In the genomic region with DNA sequence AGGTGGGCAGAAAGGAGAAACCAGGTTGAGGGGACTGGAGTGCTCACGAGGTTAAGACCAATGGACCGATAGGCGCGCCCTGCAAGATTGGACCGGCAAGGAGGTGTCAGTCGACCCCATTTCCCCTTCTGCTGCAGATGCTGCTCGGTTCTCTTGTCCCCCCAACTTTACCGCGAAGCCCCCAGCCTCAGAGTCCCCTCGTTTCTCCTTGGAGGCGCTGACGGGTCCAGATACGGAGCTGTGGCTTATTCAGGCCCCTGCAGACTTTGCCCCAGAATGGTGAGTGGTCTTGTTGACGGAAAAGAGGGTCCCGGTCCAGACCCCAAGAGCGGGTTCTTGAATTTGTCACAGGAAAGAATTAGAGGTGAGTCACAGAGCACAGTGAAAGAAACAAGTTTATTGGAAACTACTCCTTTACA, we compare ENCODE assay signal across 2 cellular contexts.
TF ChIP-seq lines count a peak whose summit lies in the region.

No MANE protein-coding gene starts in this region.

TF ChIP-seq in SK-N-SH, 30 proteins besides CTCF, POLR2A, EP300 and RAD21 (continued from another document):
- TF ChIP-seq, protein P1, sequence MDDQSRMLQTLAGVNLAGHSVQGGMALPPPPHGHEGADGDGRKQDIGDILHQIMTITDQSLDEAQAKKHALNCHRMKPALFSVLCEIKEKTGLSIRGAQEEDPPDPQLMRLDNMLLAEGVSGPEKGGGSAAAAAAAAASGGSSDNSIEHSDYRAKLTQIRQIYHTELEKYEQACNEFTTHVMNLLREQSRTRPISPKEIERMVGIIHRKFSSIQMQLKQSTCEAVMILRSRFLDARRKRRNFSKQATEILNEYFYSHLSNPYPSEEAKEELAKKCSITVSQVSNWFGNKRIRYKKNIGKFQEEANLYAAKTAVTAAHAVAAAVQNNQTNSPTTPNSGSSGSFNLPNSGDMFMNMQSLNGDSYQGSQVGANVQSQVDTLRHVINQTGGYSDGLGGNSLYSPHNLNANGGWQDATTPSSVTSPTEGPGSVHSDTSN (IDR thresholded peaks at IDR 0.05): no peak
- no peak for TF ChIP-seq GABPA (IDR thresholded peaks at IDR 0.05; ENCODE audit: low read depth)
- TF ChIP-seq SMC3 (IDR thresholded peaks at IDR 0.05; ENCODE audit: low read depth, low read length): no peak
- no peak for TF ChIP-seq MEF2A (IDR thresholded peaks at IDR 0.05; ENCODE audit: borderline replicate concordance, low read depth)
- no peak for TF ChIP-seq NRF1 (IDR thresholded peaks at IDR 0.05; ENCODE audit: low read depth, low read length)

TF ChIP-seq in SK-N-SH treated with all-trans-retinoic acid at 6 μM for 48 hours, 23 proteins besides CTCF, POLR2A, EP300 and RAD21 (continued from another document):
- TF ChIP-seq, protein P2, sequence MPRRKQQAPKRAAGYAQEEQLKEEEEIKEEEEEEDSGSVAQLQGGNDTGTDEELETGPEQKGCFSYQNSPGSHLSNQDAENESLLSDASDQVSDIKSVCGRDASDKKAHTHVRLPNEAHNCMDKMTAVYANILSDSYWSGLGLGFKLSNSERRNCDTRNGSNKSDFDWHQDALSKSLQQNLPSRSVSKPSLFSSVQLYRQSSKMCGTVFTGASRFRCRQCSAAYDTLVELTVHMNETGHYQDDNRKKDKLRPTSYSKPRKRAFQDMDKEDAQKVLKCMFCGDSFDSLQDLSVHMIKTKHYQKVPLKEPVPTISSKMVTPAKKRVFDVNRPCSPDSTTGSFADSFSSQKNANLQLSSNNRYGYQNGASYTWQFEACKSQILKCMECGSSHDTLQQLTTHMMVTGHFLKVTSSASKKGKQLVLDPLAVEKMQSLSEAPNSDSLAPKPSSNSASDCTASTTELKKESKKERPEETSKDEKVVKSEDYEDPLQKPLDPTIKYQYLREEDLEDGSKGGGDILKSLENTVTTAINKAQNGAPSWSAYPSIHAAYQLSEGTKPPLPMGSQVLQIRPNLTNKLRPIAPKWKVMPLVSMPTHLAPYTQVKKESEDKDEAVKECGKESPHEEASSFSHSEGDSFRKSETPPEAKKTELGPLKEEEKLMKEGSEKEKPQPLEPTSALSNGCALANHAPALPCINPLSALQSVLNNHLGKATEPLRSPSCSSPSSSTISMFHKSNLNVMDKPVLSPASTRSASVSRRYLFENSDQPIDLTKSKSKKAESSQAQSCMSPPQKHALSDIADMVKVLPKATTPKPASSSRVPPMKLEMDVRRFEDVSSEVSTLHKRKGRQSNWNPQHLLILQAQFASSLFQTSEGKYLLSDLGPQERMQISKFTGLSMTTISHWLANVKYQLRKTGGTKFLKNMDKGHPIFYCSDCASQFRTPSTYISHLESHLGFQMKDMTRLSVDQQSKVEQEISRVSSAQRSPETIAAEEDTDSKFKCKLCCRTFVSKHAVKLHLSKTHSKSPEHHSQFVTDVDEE (CRISPR knock-in tag; IDR thresholded peaks at IDR 0.05): no peak
- no peak for TF ChIP-seq ESRRG (CRISPR knock-in tag; IDR thresholded peaks at IDR 0.05)
- TF ChIP-seq, protein P3, sequence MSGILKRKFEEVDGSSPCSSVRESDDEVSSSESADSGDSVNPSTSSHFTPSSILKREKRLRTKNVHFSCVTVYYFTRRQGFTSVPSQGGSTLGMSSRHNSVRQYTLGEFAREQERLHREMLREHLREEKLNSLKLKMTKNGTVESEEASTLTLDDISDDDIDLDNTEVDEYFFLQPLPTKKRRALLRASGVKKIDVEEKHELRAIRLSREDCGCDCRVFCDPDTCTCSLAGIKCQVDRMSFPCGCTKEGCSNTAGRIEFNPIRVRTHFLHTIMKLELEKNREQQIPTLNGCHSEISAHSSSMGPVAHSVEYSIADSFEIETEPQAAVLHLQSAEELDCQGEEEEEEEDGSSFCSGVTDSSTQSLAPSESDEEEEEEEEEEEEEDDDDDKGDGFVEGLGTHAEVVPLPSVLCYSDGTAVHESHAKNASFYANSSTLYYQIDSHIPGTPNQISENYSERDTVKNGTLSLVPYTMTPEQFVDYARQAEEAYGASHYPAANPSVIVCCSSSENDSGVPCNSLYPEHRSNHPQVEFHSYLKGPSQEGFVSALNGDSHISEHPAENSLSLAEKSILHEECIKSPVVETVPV (CRISPR knock-in tag; IDR thresholded peaks at IDR 0.05): no peak
- no peak for TF ChIP-seq BACH2 (CRISPR knock-in tag; IDR thresholded peaks at IDR 0.05; ENCODE audit: borderline replicate concordance)
- TF ChIP-seq ZFP30 (CRISPR knock-in tag; IDR thresholded peaks at IDR 0.05): no peak
TF ChIP-seq in SK-N-SH treated with all-trans-retinoic acid at 6 μM for 48 hours: peak in this region for 0.
